In genomic region chr1:233790662-233791371, GRCh38 we compare ENCODE assay signal across 8 cellular contexts.
DNase-seq lines count a peak whose midpoint lies in the region; ATAC-seq and TF ChIP-seq lines count a peak whose summit lies in the region.

No MANE protein-coding gene starts in this region.

- no peak overlapping the region for H3K4me3 Mint-ChIP-seq in activated T-cell treated with anti-CD3 and anti-CD28 coated beads, Interleukin-2, amount 50 U/mL, for 24 hours

- H3K36me3 Mint-ChIP-seq in activated T-cell treated with anti-CD3 and anti-CD28 coated beads, Interleukin-2, amount 50 U/mL, for 24 hours (ENCODE audit: low read depth) = no peaks in the 10 kb centered on the region

- H3K4me3 ChIP-seq in foreskin fibroblast (ENCODE audit: low read depth in 1 of 2, low read length in 2 of 2) (no peak overlapping the region), neutrophil (ENCODE audit: low read depth in 1 of 2, low read length in 1 of 2) (no peak overlapping the region)

- peak; percentile 93 for ATAC-seq in GM19467 (IDR thresholded peaks at IDR 0.05; ENCODE audit: unreplicated experiment)

- H3K36me3 ChIP-seq in neutrophil = no peaks in the 10 kb centered on the region

- TF ChIP-seq CTCF in foreskin fibroblast (IDR thresholded peaks at IDR 0.05; ENCODE audit: low read depth, low read length) = peak; percentile 88
- TF ChIP-seq CTCF in neutrophil (IDR thresholded peaks at IDR 0.05) = peak; percentile 20

- no peaks in the 10 kb centered on the region for H3K4me1 Mint-ChIP-seq in activated T-cell treated with anti-CD3 and anti-CD28 coated beads, Interleukin-2, amount 50 U/mL, for 24 hours (ENCODE audit: low read depth)

- H3K9me3 ChIP-seq in neutrophil = no peaks in the 10 kb centered on the region

- no peaks in the 10 kb centered on the region for H3K27me3 ChIP-seq in neutrophil

- H3K27ac ChIP-seq in neutrophil = no peak overlapping the region

- peak; percentile 57 for DNase-seq in DMS53 treated with DMSO at 0.1 percent for 48 hours (lab: John Stamatoyannopoulos, UW; ENCODE audit: unreplicated experiment)
- peak; percentile 25 for DNase-seq in HK-2 (ENCODE audit: unreplicated experiment)
- peak; percentile 86 for DNase-seq in NCI-H82 (lab: John Stamatoyannopoulos, UW)
- DNase-seq in activated T-cell treated with anti-CD3 and anti-CD28 coated beads, Interleukin-2, amount 50 U/mL, for 24 hours = peak; percentile 28
- DNase-seq in foreskin fibroblast = peak; percentile 9 to 52
- DNase-seq in T-helper 9 cell = no peak

- peaks cover 29% of the 10 kb centered on the region for H3K27me3 Mint-ChIP-seq in activated T-cell treated with anti-CD3 and anti-CD28 coated beads, Interleukin-2, amount 50 U/mL, for 24 hours

- no peaks in the 10 kb centered on the region for H3K9me3 Mint-ChIP-seq in activated T-cell treated with anti-CD3 and anti-CD28 coated beads, Interleukin-2, amount 50 U/mL, for 24 hours

- H3K27ac Mint-ChIP-seq in activated T-cell treated with anti-CD3 and anti-CD28 coated beads, Interleukin-2, amount 50 U/mL, for 24 hours = no peak overlapping the region

- no peaks in the 10 kb centered on the region for H3K4me1 ChIP-seq in neutrophil (ENCODE audit: control insufficient read depth in 1 of 2, insufficient read depth in 1 of 2, low read depth in 1 of 2, low read length in 1 of 2)
